8 cellular contexts compared by ENCODE assay signal in the genomic region with DNA sequence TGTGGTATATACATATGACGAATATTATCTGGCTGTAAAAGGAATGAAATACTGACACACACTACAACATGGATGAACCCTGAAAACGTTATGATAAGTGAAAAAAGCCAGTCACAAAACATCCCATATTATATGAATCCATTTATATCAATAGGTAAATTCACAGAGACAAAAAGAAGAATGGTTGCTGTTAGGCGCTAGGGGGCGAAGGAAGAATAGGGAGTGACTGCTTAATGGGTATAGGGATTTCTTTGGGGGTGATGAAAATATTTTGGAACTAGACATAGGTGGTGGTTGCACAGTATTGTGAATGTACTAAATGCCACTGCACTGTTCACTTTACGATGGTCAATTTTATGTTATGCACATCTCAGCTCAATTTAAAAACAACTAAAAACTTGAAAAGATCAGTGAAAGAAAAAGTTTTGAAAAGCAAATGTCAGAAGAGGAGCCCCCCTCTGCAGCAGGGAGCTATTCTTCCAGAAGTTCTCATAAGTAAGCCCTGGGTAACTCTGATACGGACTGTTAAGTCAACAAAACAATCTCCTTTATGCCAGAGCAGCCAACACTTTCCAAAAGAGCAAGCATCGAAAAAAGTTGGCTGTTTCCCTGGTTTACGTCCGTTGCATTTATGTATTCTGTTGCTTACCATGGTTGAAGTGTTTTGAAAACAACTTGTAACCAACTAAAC.
DNase-seq lines count a peak whose midpoint lies in the region; ATAC-seq and TF ChIP-seq lines count a peak whose summit lies in the region.

No MANE protein-coding gene starts in this region.

- ATAC-seq in right cardiac atrium (peak; percentile 59), GM18519 (IDR thresholded peaks at IDR 0.05; ENCODE audit: low FRiP score, unreplicated experiment) (no peak)

- TF ChIP-seq CTCF in tibial artery (IDR thresholded peaks at IDR 0.05), result no peak

- no peaks in the 10 kb centered on the region for H3K9me3 Mint-ChIP-seq in activated CD4-positive, alpha-beta T cell treated with anti-CD3 and anti-CD28 coated beads, Interleukin-2, amount 10 ng/mL, durations not matched to agents 7 days and 5 days
- no peaks in the 10 kb centered on the region for H3K9me3 Mint-ChIP-seq in activated CD4-positive, alpha-beta memory T cell treated with anti-CD3 and anti-CD28 coated beads, Interleukin-2, amount 10 ng/mL, durations not matched to agents 7 days and 5 days

- no peak for DNase-seq in activated CD4-positive, alpha-beta T cell treated with anti-CD3 and anti-CD28 coated beads, Interleukin-2, amount 10 ng/mL, durations not matched to agents 7 days and 5 days
- DNase-seq in activated CD4-positive, alpha-beta T cell treated with anti-CD3 and anti-CD28 coated beads, Interleukin-2, amount 50 U/mL, for 48 hours, result no peak
- no peak for DNase-seq in activated CD4-positive, alpha-beta memory T cell treated with anti-CD3 and anti-CD28 coated beads, Interleukin-2, amount 10 ng/mL, durations not matched to agents 7 days and 5 days
- DNase-seq in right cardiac atrium (no peak), tibial artery (no peak), HAP-1 (ENCODE audit: low spot score in 2 of 2) (no peak)
- no peak for DNase-seq in activated CD4-positive, CD25-positive, alpha-beta regulatory T cell treated with anti-CD3 and anti-CD28 coated beads, Interleukin-2, amount 50 U/mL, for 72 hours

- in situ Hi-C loops in HAP-1 (cut with MboI; ENCODE audit: low sequenced_read_pairs), result no loop called here

- peak overlapping the region; percentile 58 for H3K4me3 Mint-ChIP-seq in activated CD4-positive, alpha-beta T cell treated with anti-CD3 and anti-CD28 coated beads, Interleukin-2, amount 10 ng/mL, durations not matched to agents 7 days and 5 days
- peak overlapping the region; percentile 33 for H3K4me3 Mint-ChIP-seq in activated CD4-positive, alpha-beta memory T cell treated with anti-CD3 and anti-CD28 coated beads, Interleukin-2, amount 10 ng/mL, durations not matched to agents 7 days and 5 days

- H3K4me1 ChIP-seq in right cardiac atrium (ENCODE audit: control insufficient read depth, insufficient read depth, low read length) (peaks cover 5% of the 10 kb centered on the region), tibial artery (peaks cover 0 to 23% (median 0%) of the 10 kb centered on the region in 4 donors), HAP-1 (peaks cover 9% of the 10 kb centered on the region)

- peak overlapping the region; percentile 96 for H3K27ac Mint-ChIP-seq in activated CD4-positive, alpha-beta T cell treated with anti-CD3 and anti-CD28 coated beads, Interleukin-2, amount 10 ng/mL, durations not matched to agents 7 days and 5 days
- no peak overlapping the region for H3K27ac Mint-ChIP-seq in activated CD4-positive, alpha-beta memory T cell treated with anti-CD3 and anti-CD28 coated beads, Interleukin-2, amount 10 ng/mL, durations not matched to agents 7 days and 5 days

- no peak overlapping the region for H3K27ac ChIP-seq in right cardiac atrium (ENCODE audit: low read length)
- H3K27ac ChIP-seq in tibial artery, result peak overlapping the region; percentile 70 to 73

- WGBS in right cardiac atrium, result 59% methylated on average over 9 of the region's 9 CpGs

- peaks cover 32% of the 10 kb centered on the region for H3K4me1 Mint-ChIP-seq in activated CD4-positive, alpha-beta T cell treated with anti-CD3 and anti-CD28 coated beads, Interleukin-2, amount 10 ng/mL, durations not matched to agents 7 days and 5 days
- peaks cover 31% of the 10 kb centered on the region for H3K4me1 Mint-ChIP-seq in activated CD4-positive, alpha-beta memory T cell treated with anti-CD3 and anti-CD28 coated beads, Interleukin-2, amount 10 ng/mL, durations not matched to agents 7 days and 5 days

- no peaks in the 10 kb centered on the region for H3K36me3 ChIP-seq in tibial artery
- no peaks in the 10 kb centered on the region for H3K36me3 ChIP-seq in HAP-1 (replicated peaks)

- no peaks in the 10 kb centered on the region for H3K27me3 Mint-ChIP-seq in activated CD4-positive, alpha-beta T cell treated with anti-CD3 and anti-CD28 coated beads, Interleukin-2, amount 10 ng/mL, durations not matched to agents 7 days and 5 days
- H3K27me3 Mint-ChIP-seq in activated CD4-positive, alpha-beta memory T cell treated with anti-CD3 and anti-CD28 coated beads, Interleukin-2, amount 10 ng/mL, durations not matched to agents 7 days and 5 days, result no peaks in the 10 kb centered on the region

- intact Hi-C loops in right cardiac atrium (cut with DNase I), result no loop called here
- intact Hi-C loops in tibial artery (cut with DNase I; ENCODE audit: low total_unique reads), result no loop called here

- H3K27me3 ChIP-seq in right cardiac atrium (ENCODE audit: control insufficient read depth, insufficient read depth) (no peaks in the 10 kb centered on the region), tibial artery (no peaks in the 10 kb centered on the region), HAP-1 (ENCODE audit: low read depth) (no peaks in the 10 kb centered on the region)

- H3K9me3 ChIP-seq in right cardiac atrium (ENCODE audit: control insufficient read depth, low read length) (no peaks in the 10 kb centered on the region), tibial artery (no peaks in the 10 kb centered on the region), HAP-1 (no peaks in the 10 kb centered on the region)

- H3K4me3 ChIP-seq in right cardiac atrium (ENCODE audit: low read length) (no peak overlapping the region), tibial artery (no peak overlapping the region), HAP-1 (no peak overlapping the region)

- CTCF ChIA-PET in activated CD4-positive, alpha-beta T cell treated with anti-CD3 and anti-CD28 coated beads, Interleukin-2, amount 10 ng/mL, durations not matched to agents 7 days and 5 days (lab: Charles Lee), result interaction anchor here (1.1 to 1.8 kb wide), 2 partner anchors 16 to 526 kb away, joined by 4 to 5 read pairs; no protein-coding TSS in a partner anchor
- CTCF ChIA-PET in activated CD4-positive, alpha-beta memory T cell treated with anti-CD3 and anti-CD28 coated beads, Interleukin-2, amount 10 ng/mL, durations not matched to agents 7 days and 5 days (lab: Charles Lee), result interaction anchor here (1.5 to 2.7 kb wide), 2 partner anchors 15 to 527 kb away, joined by 5 to 10 read pairs; no protein-coding TSS in a partner anchor

- POLR2A ChIA-PET in activated CD4-positive, alpha-beta T cell treated with anti-CD3 and anti-CD28 coated beads, Interleukin-2, amount 10 ng/mL, durations not matched to agents 7 days and 5 days (lab: Charles Lee), result no interaction called here
- POLR2A ChIA-PET in activated CD4-positive, alpha-beta memory T cell treated with anti-CD3 and anti-CD28 coated beads, Interleukin-2, amount 10 ng/mL, durations not matched to agents 7 days and 5 days (lab: Charles Lee), result interaction anchor here (1.3 kb wide), 1 partner anchor 382 kb away, joined by 3 read pairs; no protein-coding TSS in a partner anchor

- H3K36me3 Mint-ChIP-seq in activated CD4-positive, alpha-beta T cell treated with anti-CD3 and anti-CD28 coated beads, Interleukin-2, amount 10 ng/mL, durations not matched to agents 7 days and 5 days (ENCODE audit: low read depth), result peaks cover 4% of the 10 kb centered on the region
- H3K36me3 Mint-ChIP-seq in activated CD4-positive, alpha-beta memory T cell treated with anti-CD3 and anti-CD28 coated beads, Interleukin-2, amount 10 ng/mL, durations not matched to agents 7 days and 5 days (ENCODE audit: low read depth), result peaks cover 4% of the 10 kb centered on the region
